In the genomic region with DNA sequence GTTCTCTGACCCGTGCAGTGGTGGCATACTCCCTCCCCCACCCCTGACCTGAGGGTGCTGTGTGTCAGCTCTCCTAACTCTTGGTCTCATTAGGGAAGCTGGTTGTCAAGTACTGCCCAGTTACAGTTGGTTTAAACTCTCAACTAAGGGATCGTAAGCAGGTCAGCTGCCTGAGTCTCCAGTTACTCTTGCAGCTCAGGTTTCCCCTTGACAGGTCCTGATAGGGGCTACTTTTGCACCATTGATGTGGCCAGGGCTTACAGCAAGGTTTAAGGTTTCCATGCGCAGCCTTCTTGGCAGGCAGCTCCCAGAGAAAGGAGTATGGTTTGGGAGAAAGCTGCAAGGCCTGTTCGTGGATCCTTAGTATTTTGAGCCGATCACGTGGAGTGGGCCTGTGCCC, we compare ENCODE assay signal across 10 cellular contexts.
DNase-seq lines count a peak whose midpoint lies in the region; ATAC-seq and TF ChIP-seq lines count a peak whose summit lies in the region.
"Had no signal": no experiment of that assay in that cellular context is flagged by ENCODE, and none has a peak within 500 bp of the region (broad histone marks: within the 10 kb centered on the region; RNA-seq: fewer than 3 reads in every experiment).

No MANE protein-coding gene starts in this region.

- intact Hi-C loops in gastrocnemius medialis (cut with DNase I; ENCODE audit: low total_unique reads): loop anchor here (2.0 to 5.0 kb wide), 2 partner anchors 59 to 77 kb away; a partner anchor contains a TSS

- no peaks in the 10 kb centered on the region for H3K36me3 Mint-ChIP-seq in GM23338 (ENCODE audit: low read depth)

- WGBS in tibial nerve, 2 donors: 70 to 74% methylated on average over 6 of the region's 6 CpGs

- no peak overlapping the region for H3K27ac Mint-ChIP-seq in GM23338

- DNase-seq in GM23338 (ENCODE audit: low spot score): peak; percentile 51
- DNase-seq in NCI-H510A (lab: John Stamatoyannopoulos, UW): peak; percentile 85
- peak; percentile 43 for DNase-seq in fibroblast of peridontal ligament (ENCODE audit: extremely low read depth)
- DNase-seq in gastrocnemius medialis: peak; percentile 77 to 84
- DNase-seq in tibial nerve (ENCODE audit: low spot score in 2 of 2): no peak
- no peak for DNase-seq in NCI-H774 (lab: John Stamatoyannopoulos, UW)
- no peak for DNase-seq in glomerular visceral epithelial cell (ENCODE audit: extremely low spot score)
- DNase-seq in NK-92 (lab: John Stamatoyannopoulos, UW; ENCODE audit: unreplicated experiment): no peak
- DNase-seq: central memory CD4-positive, alpha-beta T cell; foreskin keratinocyte had no signal

- H3K9me3 ChIP-seq in gastrocnemius medialis: no peaks in the 10 kb centered on the region
- no peaks in the 10 kb centered on the region for H3K9me3 ChIP-seq in tibial nerve

- peaks cover 26% of the 10 kb centered on the region for H3K4me1 ChIP-seq in GM23338 (ENCODE audit: insufficient read depth)
- peaks cover 22 to 30% of the 10 kb centered on the region in 2 donors for H3K4me1 ChIP-seq in gastrocnemius medialis
- peaks cover 0 to 31% (median 24%) of the 10 kb centered on the region in 4 donors for H3K4me1 ChIP-seq in tibial nerve

- peaks cover 53% of the 10 kb centered on the region for H3K4me1 Mint-ChIP-seq in GM23338

- H3K4me2 ChIP-seq in GM23338: no peak overlapping the region

- TF ChIP-seq POLR2A in gastrocnemius medialis (IDR thresholded peaks at IDR 0.05) (no peak), tibial nerve (IDR thresholded peaks at IDR 0.05) (no peak)

- no peak for TF ChIP-seq EP300 in tibial nerve (IDR thresholded peaks at IDR 0.05)

- H3K4me3 ChIP-seq in GM23338 (no peak overlapping the region), gastrocnemius medialis (no peak overlapping the region), tibial nerve (no peak overlapping the region)

- H3F3A ChIP-seq in GM23338 (replicated peaks; ENCODE audit: low read depth): no peaks in the 10 kb centered on the region

- in situ Hi-C loops in gastrocnemius medialis (cut with MboI; ENCODE audit: low sequenced_read_pairs in 4 of 4): no loop called here

- H3K27me3 ChIP-seq in GM23338 (ENCODE audit: insufficient read depth) (no peaks in the 10 kb centered on the region), gastrocnemius medialis (no peaks in the 10 kb centered on the region), tibial nerve (no peaks in the 10 kb centered on the region)
- H3K27me3 ChIP-seq: foreskin keratinocyte had no signal

- H3K27ac ChIP-seq in GM23338 (ENCODE audit: low read depth) (0 out of 2 replicates have a peak overlapping the region, but pooled peaks have one; percentile 22), gastrocnemius medialis (peak overlapping the region; percentile 67 to 82 (median 74)), tibial nerve (no peak overlapping the region)
- H3K27ac ChIP-seq: foreskin keratinocyte had no signal

- 0 out of 2 replicates have a peak, but pooled peaks cover 9% of the 10 kb centered on the region for H3K79me2 ChIP-seq in GM23338 (replicated peaks; ENCODE audit: insufficient read depth)

- H3K4me3 Mint-ChIP-seq in GM23338: no peak overlapping the region

- no peaks in the 10 kb centered on the region for H3K9me3 Mint-ChIP-seq in GM23338

- H4K20me1 ChIP-seq in GM23338 (replicated peaks; ENCODE audit: insufficient read depth): no peaks in the 10 kb centered on the region

- no peak overlapping the region for H2AFZ ChIP-seq in GM23338

- no peaks in the 10 kb centered on the region for H3K36me3 ChIP-seq in GM23338 (ENCODE audit: insufficient read depth)
- no peaks in the 10 kb centered on the region for H3K36me3 ChIP-seq in gastrocnemius medialis
- H3K36me3 ChIP-seq in tibial nerve: no peaks in the 10 kb centered on the region

- ATAC-seq in GM23338 (peak; percentile 73), gastrocnemius medialis (peak; percentile 97 to 99)
- ATAC-seq: foreskin keratinocyte had no signal

- H3K27me3 Mint-ChIP-seq in GM23338 (ENCODE audit: insufficient read depth, low read depth, poor library complexity): peaks cover 2% of the 10 kb centered on the region

- H3K9me2 ChIP-seq in GM23338 (ENCODE audit: insufficient read depth): no peaks in the 10 kb centered on the region

- TF ChIP-seq CTCF in GM23338 (conservative IDR thresholded peaks at IDR 0.05; ENCODE audit: low read depth in 2 of 2): no peak
- TF ChIP-seq CTCF in gastrocnemius medialis (IDR thresholded peaks at IDR 0.05 in 4 of 5, conservative IDR thresholded peaks at IDR 0.05 in 1 of 5): no peak
- TF ChIP-seq CTCF in tibial nerve (IDR thresholded peaks at IDR 0.05): no peak

TF ChIP-seq in GM23338, 12 proteins besides CTCF, POLR2A, EP300 and RAD21 (continues in another document):
- TF ChIP-seq, protein P1, sequence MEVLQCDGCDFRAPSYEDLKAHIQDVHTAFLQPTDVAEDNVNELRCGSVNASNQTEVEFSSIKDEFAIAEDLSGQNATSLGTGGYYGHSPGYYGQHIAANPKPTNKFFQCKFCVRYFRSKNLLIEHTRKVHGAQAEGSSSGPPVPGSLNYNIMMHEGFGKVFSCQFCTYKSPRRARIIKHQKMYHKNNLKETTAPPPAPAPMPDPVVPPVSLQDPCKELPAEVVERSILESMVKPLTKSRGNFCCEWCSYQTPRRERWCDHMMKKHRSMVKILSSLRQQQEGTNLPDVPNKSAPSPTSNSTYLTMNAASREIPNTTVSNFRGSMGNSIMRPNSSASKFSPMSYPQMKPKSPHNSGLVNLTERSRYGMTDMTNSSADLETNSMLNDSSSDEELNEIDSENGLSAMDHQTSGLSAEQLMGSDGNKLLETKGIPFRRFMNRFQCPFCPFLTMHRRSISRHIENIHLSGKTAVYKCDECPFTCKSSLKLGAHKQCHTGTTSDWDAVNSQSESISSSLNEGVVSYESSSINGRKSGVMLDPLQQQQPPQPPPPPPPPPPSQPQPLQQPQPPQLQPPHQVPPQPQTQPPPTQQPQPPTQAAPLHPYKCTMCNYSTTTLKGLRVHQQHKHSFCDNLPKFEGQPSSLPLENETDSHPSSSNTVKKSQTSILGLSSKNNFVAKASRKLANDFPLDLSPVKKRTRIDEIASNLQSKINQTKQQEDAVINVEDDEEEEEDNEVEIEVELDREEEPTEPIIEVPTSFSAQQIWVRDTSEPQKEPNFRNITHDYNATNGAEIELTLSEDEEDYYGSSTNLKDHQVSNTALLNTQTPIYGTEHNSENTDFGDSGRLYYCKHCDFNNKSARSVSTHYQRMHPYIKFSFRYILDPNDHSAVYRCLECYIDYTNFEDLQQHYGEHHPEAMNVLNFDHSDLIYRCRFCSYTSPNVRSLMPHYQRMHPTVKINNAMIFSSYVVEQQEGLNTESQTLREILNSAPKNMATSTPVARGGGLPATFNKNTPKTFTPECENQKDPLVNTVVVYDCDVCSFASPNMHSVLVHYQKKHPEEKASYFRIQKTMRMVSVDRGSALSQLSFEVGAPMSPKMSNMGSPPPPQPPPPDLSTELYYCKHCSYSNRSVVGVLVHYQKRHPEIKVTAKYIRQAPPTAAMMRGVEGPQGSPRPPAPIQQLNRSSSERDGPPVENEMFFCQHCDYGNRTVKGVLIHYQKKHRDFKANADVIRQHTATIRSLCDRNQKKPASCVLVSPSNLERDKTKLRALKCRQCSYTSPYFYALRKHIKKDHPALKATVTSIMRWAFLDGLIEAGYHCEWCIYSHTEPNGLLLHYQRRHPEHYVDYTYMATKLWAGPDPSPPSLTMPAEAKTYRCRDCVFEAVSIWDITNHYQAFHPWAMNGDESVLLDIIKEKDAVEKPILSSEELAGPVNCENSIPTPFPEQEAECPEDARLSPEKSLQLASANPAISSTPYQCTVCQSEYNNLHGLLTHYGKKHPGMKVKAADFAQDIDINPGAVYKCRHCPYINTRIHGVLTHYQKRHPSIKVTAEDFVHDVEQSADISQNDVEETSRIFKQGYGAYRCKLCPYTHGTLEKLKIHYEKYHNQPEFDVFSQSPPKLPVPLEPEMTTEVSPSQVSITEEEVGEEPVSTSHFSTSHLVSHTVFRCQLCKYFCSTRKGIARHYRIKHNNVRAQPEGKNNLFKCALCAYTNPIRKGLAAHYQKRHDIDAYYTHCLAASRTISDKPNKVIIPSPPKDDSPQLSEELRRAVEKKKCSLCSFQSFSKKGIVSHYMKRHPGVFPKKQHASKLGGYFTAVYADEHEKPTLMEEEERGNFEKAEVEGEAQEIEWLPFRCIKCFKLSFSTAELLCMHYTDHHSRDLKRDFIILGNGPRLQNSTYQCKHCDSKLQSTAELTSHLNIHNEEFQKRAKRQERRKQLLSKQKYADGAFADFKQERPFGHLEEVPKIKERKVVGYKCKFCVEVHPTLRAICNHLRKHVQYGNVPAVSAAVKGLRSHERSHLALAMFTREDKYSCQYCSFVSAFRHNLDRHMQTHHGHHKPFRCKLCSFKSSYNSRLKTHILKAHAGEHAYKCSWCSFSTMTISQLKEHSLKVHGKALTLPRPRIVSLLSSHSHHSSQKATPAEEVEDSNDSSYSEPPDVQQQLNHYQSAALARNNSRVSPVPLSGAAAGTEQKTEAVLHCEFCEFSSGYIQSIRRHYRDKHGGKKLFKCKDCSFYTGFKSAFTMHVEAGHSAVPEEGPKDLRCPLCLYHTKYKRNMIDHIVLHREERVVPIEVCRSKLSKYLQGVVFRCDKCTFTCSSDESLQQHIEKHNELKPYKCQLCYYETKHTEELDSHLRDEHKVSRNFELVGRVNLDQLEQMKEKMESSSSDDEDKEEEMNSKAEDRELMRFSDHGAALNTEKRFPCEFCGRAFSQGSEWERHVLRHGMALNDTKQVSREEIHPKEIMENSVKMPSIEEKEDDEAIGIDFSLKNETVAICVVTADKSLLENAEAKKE (CRISPR knock-in tag; IDR thresholded peaks at IDR 0.05): no peak
- TF ChIP-seq NANOG (IDR thresholded peaks at IDR 0.05; ENCODE audit: borderline replicate concordance) (no peak), POLR2AphosphoS5 (IDR thresholded peaks at IDR 0.05; ENCODE audit: low read depth) (no peak), CREB1 (CRISPR knock-in tag; IDR thresholded peaks at IDR 0.05; ENCODE audit: low read depth) (no peak)
- TF ChIP-seq, protein P2, sequence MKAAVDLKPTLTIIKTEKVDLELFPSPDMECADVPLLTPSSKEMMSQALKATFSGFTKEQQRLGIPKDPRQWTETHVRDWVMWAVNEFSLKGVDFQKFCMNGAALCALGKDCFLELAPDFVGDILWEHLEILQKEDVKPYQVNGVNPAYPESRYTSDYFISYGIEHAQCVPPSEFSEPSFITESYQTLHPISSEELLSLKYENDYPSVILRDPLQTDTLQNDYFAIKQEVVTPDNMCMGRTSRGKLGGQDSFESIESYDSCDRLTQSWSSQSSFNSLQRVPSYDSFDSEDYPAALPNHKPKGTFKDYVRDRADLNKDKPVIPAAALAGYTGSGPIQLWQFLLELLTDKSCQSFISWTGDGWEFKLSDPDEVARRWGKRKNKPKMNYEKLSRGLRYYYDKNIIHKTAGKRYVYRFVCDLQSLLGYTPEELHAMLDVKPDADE (IDR thresholded peaks at IDR 0.05): no peak

Comparison
In these comparisons a context has a peak if more than half of its experiments do, and no peak if none do; other contexts are left out.
1. DNase-seq: peak in GM23338 (single experiment), NCI-H510A (single experiment), fibroblast of peridontal ligament (single experiment) and gastrocnemius medialis (2 of 2); none in tibial nerve (0 of 2), NCI-H774 (single experiment), glomerular visceral epithelial cell (single experiment) and NK-92 (single experiment).
2. H3K27ac ChIP-seq: peak in GM23338 (single experiment) and gastrocnemius medialis (4 of 4); none in tibial nerve (0 of 4).